11 cellular contexts compared by ENCODE assay signal in genomic region chr20:10219993-10220750, GRCh38.
A peak's percentile ranks its signal among the peaks of the same experiment; 100 is the strongest.
DNase-seq lines count a peak whose midpoint lies in the region; ATAC-seq and TF ChIP-seq lines count a peak whose summit lies in the region.
"Had no signal": no experiment of that assay in that cellular context is flagged by ENCODE, and none has a peak within 500 bp of the region (broad histone marks: within the 10 kb centered on the region; RNA-seq: fewer than 3 reads in every experiment).

No MANE protein-coding gene starts in this region.

- ATAC-seq in HG03521 (IDR thresholded peaks at IDR 0.05; ENCODE audit: unreplicated experiment) (no peak), HG02798 (IDR thresholded peaks at IDR 0.05; ENCODE audit: poor library complexity, unreplicated experiment) (no peak)
- ATAC-seq: activated CD4-positive, alpha-beta T cell treated with anti-CD3 and anti-CD28 coated beads for 36 hours had no signal

- H3K9me3 ChIP-seq in endocrine pancreas (ENCODE audit: control insufficient read depth, low read length) (no peaks in the 10 kb centered on the region), parathyroid adenoma (ENCODE audit: control insufficient read depth, low read length) (no peaks in the 10 kb centered on the region)
- H3K9me3 ChIP-seq: psoas muscle, tibial artery had no signal

- DNase-seq in ELR (ENCODE audit: low read depth): peak; percentile 8
- no peak for DNase-seq in NCI-H774 (lab: John Stamatoyannopoulos, UW)

- H3K27me3 ChIP-seq in endocrine pancreas (ENCODE audit: control insufficient read depth, insufficient read depth, low read length) (no peaks in the 10 kb centered on the region), parathyroid adenoma (ENCODE audit: control insufficient read depth, insufficient read depth, low read length) (no peaks in the 10 kb centered on the region)

- H2AFZ ChIP-seq in parathyroid adenoma: no peak overlapping the region

- H3K79me2 ChIP-seq in parathyroid adenoma: peaks cover 33% of the 10 kb centered on the region

- H3K9ac ChIP-seq in endocrine pancreas (ENCODE audit: control insufficient read depth, insufficient read depth, low read length): peak overlapping the region; percentile 100
- peak overlapping the region; percentile 25 for H3K9ac ChIP-seq in parathyroid adenoma

- peak overlapping the region; percentile 85; the same call in 1 of the 2 replicates for H3K27ac ChIP-seq in VCaP
- peak overlapping the region; percentile 100 for H3K27ac ChIP-seq in parathyroid adenoma
- H3K27ac ChIP-seq: psoas muscle, skin epidermis had no signal

- TF ChIP-seq CTCF in VCaP (conservative IDR thresholded peaks at IDR 0.05) (no peak), parathyroid adenoma (IDR thresholded peaks at IDR 0.05) (no peak)

- H3K4me2 ChIP-seq in parathyroid adenoma (ENCODE audit: low read length): no peak overlapping the region

- H3K4me1 ChIP-seq in endocrine pancreas (ENCODE audit: control insufficient read depth, insufficient read depth, low read length): peaks cover 28% of the 10 kb centered on the region
- peaks cover 48% of the 10 kb centered on the region for H3K4me1 ChIP-seq in parathyroid adenoma
- H3K4me1 ChIP-seq: psoas muscle had no signal

- H3K36me3 ChIP-seq in endocrine pancreas (ENCODE audit: control insufficient read depth, insufficient read depth, low read length) (no peaks in the 10 kb centered on the region), parathyroid adenoma (ENCODE audit: control insufficient read depth, insufficient read depth, low read length) (no peaks in the 10 kb centered on the region)
- H3K36me3 ChIP-seq: tibial artery had no signal

- H3K4me3 ChIP-seq in endocrine pancreas (ENCODE audit: control insufficient read depth, insufficient read depth, low read length): peak overlapping the region; percentile 99
- H3K4me3 ChIP-seq in parathyroid adenoma (ENCODE audit: low read depth, low read length): no peak overlapping the region
- H3K4me3 ChIP-seq: psoas muscle had no signal
